Comparison of ENCODE assay signal across 24 cellular contexts in the genomic region with DNA sequence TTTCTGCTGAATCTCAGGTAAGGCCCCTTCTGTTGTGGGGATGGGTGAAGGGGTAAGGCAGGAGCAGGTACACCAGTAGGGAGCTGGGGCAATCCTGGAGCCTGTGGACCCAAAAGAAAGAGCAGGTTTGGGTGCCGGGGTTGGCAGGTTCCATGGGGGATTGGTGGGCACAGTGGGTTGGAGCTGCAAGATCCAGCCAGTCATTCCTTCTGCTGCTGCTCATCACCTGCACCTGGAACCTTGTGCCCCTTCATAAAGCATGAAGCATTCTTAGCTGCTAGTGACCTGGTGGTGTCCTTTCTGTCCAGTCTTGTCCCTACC. TPM values are rescaled to one million over a fixed set of nuclear protein-coding genes. Genes with fewer than 3 reads are reported as not detected.
DNase-seq lines count a peak whose midpoint lies in the region; ATAC-seq, FAIRE-seq and TF ChIP-seq lines count a peak whose summit lies in the region.
"Had no signal": no experiment of that assay in that cellular context is flagged by ENCODE, and none has a peak within 500 bp of the region (broad histone marks: within the 10 kb centered on the region; RNA-seq: fewer than 3 reads in every experiment).

No MANE protein-coding gene starts in this region.

- peaks cover 3 to 5% of the 10 kb centered on the region in 2 experiments for H3K4me1 Mint-ChIP-seq in H9
- no peaks in the 10 kb centered on the region for H3K4me1 Mint-ChIP-seq in stimulated activated effector memory CD8-positive, alpha-beta T cell treated with anti-CD3 and anti-CD28 coated beads, Interleukin-12 subunit alpha, Interleukin-12 subunit beta, amount 100 ng/mL, for 72 hours

- H3K14ac ChIP-seq in H9 (ENCODE audit: insufficient read depth, low read length): no peak overlapping the region

- H3K9me3 Mint-ChIP-seq in H9: peaks cover 7 to 17% of the 10 kb centered on the region in 2 experiments; a peak in 4 of 5 replicates
- H3K9me3 Mint-ChIP-seq in stimulated activated effector memory CD8-positive, alpha-beta T cell treated with anti-CD3 and anti-CD28 coated beads, Interleukin-12 subunit alpha, Interleukin-12 subunit beta, amount 100 ng/mL, for 72 hours: peaks cover 3% of the 10 kb centered on the region

- no peak overlapping the region for H3T11ph ChIP-seq in H9 (ENCODE audit: low read length)

- no peak overlapping the region for H2BK120ac ChIP-seq in H9 (ENCODE audit: low read depth, low read length, poor library complexity, severe bottlenecking)

- no CpG with 5 or more reads among the region's 1 CpG for WGBS in H9 (ENCODE audit: extremely low coverage, insufficient read length, low lambda C conversion rate)
- 77 to 91% methylated on average over 1 of the region's 1 CpG for WGBS in lung, 2 donors

- ATAC-seq in lung (ENCODE audit: insufficient read depth, low FRiP score): no peak
- ATAC-seq in stimulated activated effector memory CD8-positive, alpha-beta T cell treated with anti-CD3 and anti-CD28 coated beads, Interleukin-12 subunit alpha, Interleukin-12 subunit beta, amount 100 ng/mL, for 72 hours: peak; percentile 40
- ATAC-seq in HG02588 (IDR thresholded peaks at IDR 0.05; ENCODE audit: unreplicated experiment): no peak
- ATAC-seq: HepG2 had no signal

- no peak overlapping the region for H3K4me2 ChIP-seq in H9 (ENCODE audit: insufficient read depth, insufficient read length, low read length)
- H3K4me2 ChIP-seq: BLaER1 treated with 17β-estradiol and CSF1 and Interleukin-3, amounts not matched to agents 10 nM and 100 nM had no signal

- peaks cover 5% of the 10 kb centered on the region for H3K27me3 Mint-ChIP-seq in H9 (ENCODE audit: low read depth)

- no peak overlapping the region for H4K8ac ChIP-seq in H9 (replicated peaks; ENCODE audit: insufficient read length, low read depth, low read length)

- no peak overlapping the region for H3K4ac ChIP-seq in H9 (ENCODE audit: low read depth, low read length)

- H3K79me2 ChIP-seq in H9 (ENCODE audit: insufficient read depth, low read length): no peaks in the 10 kb centered on the region

- H3K56ac ChIP-seq in H9 (ENCODE audit: insufficient read length, low read depth, low read length): no peak overlapping the region

- no peak overlapping the region for H3K23ac ChIP-seq in H9 (ENCODE audit: insufficient read length, low read depth, low read length)

- H3K79me1 ChIP-seq in H9 (ENCODE audit: insufficient read depth, low read depth, low read length, poor library complexity, severe bottlenecking): no peaks in the 10 kb centered on the region

- H2BK20ac ChIP-seq in H9 (ENCODE audit: low read depth, low read length, poor library complexity, severe bottlenecking): no peak overlapping the region

- no peak overlapping the region for H3K27ac ChIP-seq in H9 (ENCODE audit: insufficient read length, low read depth, low read length)
- H3K27ac ChIP-seq in lung (ENCODE audit: low read depth in 1 of 2, low read length in 1 of 2): peak overlapping the region in 1 of 2 donors; percentile 50
- H3K27ac ChIP-seq: BLaER1 treated with 17β-estradiol and CSF1 and Interleukin-3, amounts not matched to agents 10 nM and 100 nM had no signal

- DNase-seq in H9 (peak; percentile 15), bronchial epithelial cell (ENCODE audit: low read depth) (no peak), lung (ENCODE audit: low spot score) (peak; percentile 22), NCI-H187 (lab: John Stamatoyannopoulos, UW) (no peak)
- DNase-seq in stimulated activated effector memory CD8-positive, alpha-beta T cell treated with anti-CD3 and anti-CD28 coated beads, Interleukin-12 subunit alpha, Interleukin-12 subunit beta, amount 100 ng/mL, for 72 hours (ENCODE audit: low spot score in 2 of 2): peak in 1 of 2 donors; percentile 32
- DNase-seq in stimulated activated CD4-positive, alpha-beta T cell treated with anti-CD3 and anti-CD28 coated beads, Interleukin-15, amount 100 ng/mL, for 24 hours: no peak
- DNase-seq: AML-193; CD4-positive, alpha-beta T cell; DMS53; Kasumi-1; NCI-H1092 treated with DMSO at 0.1 percent for 48 hours; NCI-H1436; NCI-H187 treated with DMSO at 0.1 percent for 48 hours; NCI-H2107; NCI-H446; NCI-H524 treated with DMSO at 0.1 percent for 48 hours; NCI-H774; SHP77 had no signal

- H3K27me3 ChIP-seq in H9 (ENCODE audit: insufficient read depth, low read length) (no peaks in the 10 kb centered on the region), bronchial epithelial cell (ENCODE audit: control insufficient read depth, insufficient read depth, low read length) (no peaks in the 10 kb centered on the region), lung (ENCODE audit: control insufficient read depth, insufficient read depth) (no peaks in the 10 kb centered on the region)
- H3K27me3 ChIP-seq: BLaER1 treated with 17β-estradiol and CSF1 and Interleukin-3, amounts not matched to agents 10 nM and 100 nM had no signal

- H3K9ac ChIP-seq in H9 (ENCODE audit: extremely low read depth, insufficient read length, low read length): no peak overlapping the region
- H3K9ac ChIP-seq: BLaER1 treated with 17β-estradiol and CSF1 and Interleukin-3, amounts not matched to agents 10 nM and 100 nM had no signal

- no peak overlapping the region; a peak in 1 of 5 replicates for H3K4me3 Mint-ChIP-seq in H9
- no peak overlapping the region for H3K4me3 Mint-ChIP-seq in stimulated activated effector memory CD8-positive, alpha-beta T cell treated with anti-CD3 and anti-CD28 coated beads, Interleukin-12 subunit alpha, Interleukin-12 subunit beta, amount 100 ng/mL, for 72 hours
- H3K4me3 Mint-ChIP-seq: CD4-positive, alpha-beta T cell had no signal

- H3K23me2 ChIP-seq in H9 (ENCODE audit: insufficient read length, low read depth, low read length, poor library complexity, severe bottlenecking): no peaks in the 10 kb centered on the region

- no peak overlapping the region for H2BK15ac ChIP-seq in H9 (ENCODE audit: low read depth, low read length)

- no peak overlapping the region for H2BK12ac ChIP-seq in H9 (ENCODE audit: insufficient read length, low read depth, low read length)

- H3K9me3 ChIP-seq in H9 (ENCODE audit: control insufficient read depth, low read depth, low read length) (no peaks in the 10 kb centered on the region), lung (ENCODE audit: control insufficient read depth in 2 of 2, insufficient read depth in 1 of 2, low read length in 1 of 2) (no peaks in the 10 kb centered on the region)
- H3K9me3 ChIP-seq: A549 had no signal

- H3K27ac Mint-ChIP-seq in H9: no peak overlapping the region
- H3K27ac Mint-ChIP-seq in stimulated activated effector memory CD8-positive, alpha-beta T cell treated with anti-CD3 and anti-CD28 coated beads, Interleukin-12 subunit alpha, Interleukin-12 subunit beta, amount 100 ng/mL, for 72 hours: no peak overlapping the region
- H3K27ac Mint-ChIP-seq: CD4-positive, alpha-beta T cell had no signal

- H3K4me3 ChIP-seq in bronchial epithelial cell (ENCODE audit: low read depth, low read length) (no peak overlapping the region), lung (no peak overlapping the region)
- H3K4me3 ChIP-seq: A549; BLaER1 treated with 17β-estradiol and CSF1 and Interleukin-3, amounts not matched to agents 10 nM and 100 nM had no signal

- H3K4me1 ChIP-seq in H9 (ENCODE audit: insufficient read depth, low read length) (no peaks in the 10 kb centered on the region), lung (ENCODE audit: control insufficient read depth in 2 of 2, insufficient read depth in 2 of 2, low read length in 2 of 2) (peaks cover 0 to 6% of the 10 kb centered on the region in 2 donors)
- H3K4me1 ChIP-seq: A549; BLaER1 treated with 17β-estradiol and CSF1 and Interleukin-3, amounts not matched to agents 10 nM and 100 nM had no signal

- no peaks in the 10 kb centered on the region for H3K36me3 ChIP-seq in bronchial epithelial cell (ENCODE audit: control insufficient read depth, insufficient read depth, low read length)
- no peaks in the 10 kb centered on the region for H3K36me3 ChIP-seq in lung (ENCODE audit: control insufficient read depth in 2 of 2, insufficient read depth in 2 of 2, low read length in 2 of 2)
- H3K36me3 ChIP-seq: BLaER1 treated with 17β-estradiol and CSF1 and Interleukin-3, amounts not matched to agents 10 nM and 100 nM had no signal

- no peak overlapping the region for H4K91ac ChIP-seq in H9 (ENCODE audit: insufficient read length, low read depth, low read length)

- no peaks in the 10 kb centered on the region for H4K20me1 ChIP-seq in H9 (ENCODE audit: control insufficient read depth, insufficient read depth, insufficient read length)
- H4K20me1 ChIP-seq: BLaER1 treated with 17β-estradiol and CSF1 and Interleukin-3, amounts not matched to agents 10 nM and 100 nM had no signal

- no peak overlapping the region for H2BK5ac ChIP-seq in H9 (ENCODE audit: insufficient read length, low read length)

- no peak overlapping the region for H4K5ac ChIP-seq in H9 (ENCODE audit: insufficient read length, low read depth, low read length)

- no peak overlapping the region for H2AK5ac ChIP-seq in H9 (ENCODE audit: insufficient read length, low read length)

- no peak overlapping the region for H2AFZ ChIP-seq in H9 (ENCODE audit: low read length)

- peaks cover 0 to 17% (median 14%) of the 10 kb centered on the region in 3 experiments; a peak in 5 of 7 replicates for H3K36me3 Mint-ChIP-seq in H9 (ENCODE audit: insufficient read depth in 1 of 3, low read depth in 3 of 3)
- no peaks in the 10 kb centered on the region for H3K36me3 Mint-ChIP-seq in stimulated activated effector memory CD8-positive, alpha-beta T cell treated with anti-CD3 and anti-CD28 coated beads, Interleukin-12 subunit alpha, Interleukin-12 subunit beta, amount 100 ng/mL, for 72 hours

- peak; percentile 18 for FAIRE-seq in bronchial epithelial cell (lab: Jason Lieb, UNC)
- FAIRE-seq: A549, D721Med, GM18507, HepG2 had no signal

- TF ChIP-seq CTCF in H9 (conservative IDR thresholded peaks at IDR 0.05) (no peak), bronchial epithelial cell (IDR thresholded peaks at IDR 0.05; ENCODE audit: insufficient read depth, low read length, severe bottlenecking) (no peak), lung (IDR thresholded peaks at IDR 0.05; ENCODE audit: control extremely low read depth, extremely low read depth) (no peak)

- H3K18ac ChIP-seq in H9 (ENCODE audit: insufficient read length, low read depth, low read length): no peak overlapping the region

RNA-seq across cellular contexts. Expression of gene FHOD3, which starts 24.9 kb away (rescaled TPM):
- 7.0 and 8.0 TPM in 2 replicates for total RNA-seq in H9 (2021)
- 8.8 and 15.8 TPM in 2 replicates for total RNA-seq in bronchial epithelial cell
- total RNA-seq in lung: 1 to 10 TPM; 4.4 to 7.4 TPM
- polyA plus RNA-seq in lung: 1 to 10 TPM; 1.0 to 1.3 TPM
- total RNA-seq: CD4-positive, alpha-beta T cell had no signal
- polyA plus RNA-seq: HepG2 had no signal

Comparison
In these comparisons a context has a peak if more than half of its experiments do, and no peak if none do; other contexts are left out.
1. DNase-seq: peak in H9 (single experiment) and lung (single experiment); none in bronchial epithelial cell (single experiment), stimulated activated CD4-positive, alpha-beta T cell treated with anti-CD3 and anti-CD28 coated beads, Interleukin-15, amount 100 ng/mL, for 24 hours (single experiment) and NCI-H187 (0 of 2).